In genomic region chr15:99842071-99842470, GRCh38 we compare ENCODE assay signal across 18 cellular contexts.
"Had no signal": no experiment of that assay in that cellular context is flagged by ENCODE, and none has a peak within 500 bp of the region (broad histone marks: within the 10 kb centered on the region; RNA-seq: fewer than 3 reads in every experiment).

No MANE protein-coding gene starts in this region.

- H3K27ac Mint-ChIP-seq: immature natural killer cell; natural killer cell treated with Interleukin-12 subunit alpha and Interleukin-12 subunit beta and Interleukin-15 and Interleukin-18, amount 100 ng/mL, for 72 hours; type B pancreatic cell had no signal

- DNase-seq: activated CD4-positive, CD25-positive, alpha-beta regulatory T cell treated with anti-CD3 and anti-CD28 coated beads, Interleukin-2, amount 50 U/mL, for 72 hours; activated T-cell treated with anti-CD3 and anti-CD28 coated beads, Interleukin-2, amount 50 U/mL, for 4 hours; amniotic stem cell; body of pancreas; caudate nucleus; erythroblast; gastrocnemius medialis; heart left ventricle; immature natural killer cell; mesendoderm; posterior cingulate gyrus; SK-N-SH; stimulated activated CD4-positive, alpha-beta T cell treated with anti-CD3 and anti-CD28 coated beads, Interleukin-4, amount 100 ng/mL, for 1 hour; stimulated activated naive CD4-positive, alpha-beta T cell; T-helper 1 cell; T1000 had no signal

- H3K36me3 Mint-ChIP-seq: type B pancreatic cell had no signal

- H3K4me1 Mint-ChIP-seq: immature natural killer cell had no signal

- H3K27me3 Mint-ChIP-seq: natural killer cell treated with Interleukin-12 subunit alpha and Interleukin-12 subunit beta and Interleukin-15 and Interleukin-18, amount 100 ng/mL, for 72 hours; type B pancreatic cell had no signal

- H3K9me3 Mint-ChIP-seq: activated T-cell treated with anti-CD3 and anti-CD28 coated beads, Interleukin-2, amount 50 U/mL, for 4 hours; immature natural killer cell; natural killer cell treated with Interleukin-12 subunit alpha and Interleukin-12 subunit beta and Interleukin-15 and Interleukin-18, amount 100 ng/mL, for 72 hours; type B pancreatic cell had no signal

- H3K4me3 Mint-ChIP-seq: activated T-cell treated with anti-CD3 and anti-CD28 coated beads, Interleukin-2, amount 50 U/mL, for 4 hours; immature natural killer cell; natural killer cell treated with Interleukin-12 subunit alpha and Interleukin-12 subunit beta and Interleukin-15 and Interleukin-18, amount 100 ng/mL, for 72 hours; type B pancreatic cell had no signal
